Comparison of ENCODE assay signal across 9 cellular contexts in genomic region chr16:4500283-4500682, GRCh38. TPM values are rescaled to one million over a fixed set of nuclear protein-coding genes. Genes with fewer than 3 reads are reported as not detected.
DNase-seq lines count a peak whose midpoint lies in the region; ATAC-seq, FAIRE-seq and TF ChIP-seq lines count a peak whose summit lies in the region.
"Had no signal": no experiment of that assay in that cellular context is flagged by ENCODE, and none has a peak within 500 bp of the region (broad histone marks: within the 10 kb centered on the region; RNA-seq: fewer than 3 reads in every experiment).

No MANE protein-coding gene starts in this region.

- no peaks in the 10 kb centered on the region for H3K9me3 ChIP-seq in heart left ventricle

- FAIRE-seq in G401.6 (lab: Jason Lieb, UNC) = peak; percentile 56

- peak in 1 of 2 donors; percentile 35 for TF ChIP-seq POLR2A in heart left ventricle (IDR thresholded peaks at IDR 0.05)

- H3K27me3 ChIP-seq in heart left ventricle = no peaks in the 10 kb centered on the region

- 28 to 37% (median 30%) methylated on average over 3 of the region's 3 CpGs for WGBS in heart left ventricle, 4 donors

- TF ChIP-seq CTCF in WI38 (IDR thresholded peaks at IDR 0.05; ENCODE audit: low read depth, low read length) (no peak), heart left ventricle (IDR thresholded peaks at IDR 0.05) (no peak)

- intact Hi-C loops in heart left ventricle (cut with DNase I) = loop anchor here in 2 of 10 donors (10.0 kb wide), 2 partner anchors 85 to 455 kb away; partner anchors contain the start of gene SEC14L5 (in 1 of the 2)

- H3K36me3 ChIP-seq in heart left ventricle = peaks cover 0 to 25% (median 13%) of the 10 kb centered on the region in 9 donors

- DNase-seq in heart left ventricle (no peak), pulmonary artery endothelial cell (ENCODE audit: low read depth, low spot score) (peak; percentile 62), NCI-H2081 (lab: John Stamatoyannopoulos, UW) (no peak)
- DNase-seq in stimulated activated naive CD4-positive, alpha-beta T cell (lab: John Stamatoyannopoulos, UW) = no peak
- DNase-seq: effector CD8-positive, alpha-beta T cell had no signal

- ATAC-seq in heart left ventricle = peak; percentile 72 to 89 (median 88)
- ATAC-seq in GM21367 (IDR thresholded peaks at IDR 0.05; ENCODE audit: unreplicated experiment) = no peak
- no peak for ATAC-seq in HG02798 (IDR thresholded peaks at IDR 0.05; ENCODE audit: poor library complexity, unreplicated experiment)

- peak overlapping the region in 11 of 12 donors; percentile 44 to 82 (median 74) for H3K27ac ChIP-seq in heart left ventricle

- H3K4me1 ChIP-seq in heart left ventricle = peaks cover 3 to 71% (median 32%) of the 10 kb centered on the region in 12 donors

- H3K4me3 ChIP-seq in WI38 (ENCODE audit: low read depth, low read length) (peak overlapping the region; percentile 31), heart left ventricle (peak overlapping the region in 4 of 12 donors; percentile 3 to 30 (median 14))

RNA-seq across cellular contexts. Expression of gene HMOX2, which starts 24.1 kb away (rescaled TPM):
- 100 to 1,000 TPM in 5 of 9 donors, 10 to 100 TPM in 4; 60.6 to 250 (median 117) TPM for total RNA-seq in heart left ventricle
- 100 to 1,000 TPM; 113 to 245 TPM for polyA plus RNA-seq in heart left ventricle
- 124 and 143 TPM in 2 replicates for total RNA-seq in pulmonary artery endothelial cell

RNA-seq across cellular contexts. Expression of gene NMRAL1, which starts 25.9 kb away (rescaled TPM):
- total RNA-seq in heart left ventricle (10 to 100 TPM; 12.0 to 47.5 (median 23.4) TPM), pulmonary artery endothelial cell (61.2 and 86.6 TPM in 2 replicates)
- 10 to 100 TPM; 25.4 to 28.0 TPM for polyA plus RNA-seq in heart left ventricle

RNA-seq across cellular contexts. Expression of gene CDIP1, which starts 38.3 kb away (rescaled TPM):
- total RNA-seq in heart left ventricle = 10 to 100 TPM; 44.6 to 51.1 (median 46.4) TPM
- polyA plus RNA-seq in heart left ventricle = 10 to 100 TPM; 33.3 to 44.6 TPM
- 12.1 and 15.2 TPM in 2 replicates for total RNA-seq in pulmonary artery endothelial cell

RNA-seq across cellular contexts. Expression of gene C16orf96, which starts 55.9 kb away (rescaled TPM):
- under 1 TPM in 7 of 9 donors, not detected in 2; 0.05 to 0.19 (median 0.15) TPM for total RNA-seq in heart left ventricle
- polyA plus RNA-seq in heart left ventricle = under 1 TPM; 0.01 to 0.04 TPM
- total RNA-seq in pulmonary artery endothelial cell = not detected in 2 replicates

Comparison
In these comparisons a context has a peak if more than half of its experiments do, and no peak if none do; other contexts are left out.
1. ATAC-seq: peak in heart left ventricle (4 of 4); none in GM21367 (single experiment) and HG02798 (single experiment).